10 cellular contexts compared by ENCODE assay signal in genomic region chr13:20129076-20129475, GRCh38. TPM values are rescaled to one million over a fixed set of nuclear protein-coding genes. Genes with fewer than 3 reads are reported as not detected.
DNase-seq lines count a peak whose midpoint lies in the region; ATAC-seq and TF ChIP-seq lines count a peak whose summit lies in the region.
"Had no signal": no experiment of that assay in that cellular context is flagged by ENCODE, and none has a peak within 500 bp of the region (broad histone marks: within the 10 kb centered on the region; RNA-seq: fewer than 3 reads in every experiment).

No MANE protein-coding gene starts in this region.

- H3K27me3 ChIP-seq in suprapubic skin, result peaks cover 29% of the 10 kb centered on the region

- no peak overlapping the region for H3K27ac ChIP-seq in mesodermal cell (ENCODE audit: low read depth, low read length, severe bottlenecking)
- no peak overlapping the region for H3K27ac ChIP-seq in suprapubic skin

- TF ChIP-seq EP300 in suprapubic skin (IDR thresholded peaks at IDR 0.05), result no peak

- H3K4me3 Mint-ChIP-seq in activated T-cell treated with anti-CD3 and anti-CD28 coated beads, Interleukin-2, amount 50 U/mL, for 24 hours, result peak overlapping the region; percentile 60
- peak overlapping the region; percentile 86 for H3K4me3 Mint-ChIP-seq in T-helper 17 cell

- H3K4me1 ChIP-seq in mesodermal cell (ENCODE audit: control insufficient read depth, insufficient read depth, low read length, poor library complexity, severe bottlenecking), result no peaks in the 10 kb centered on the region
- H3K4me1 ChIP-seq in suprapubic skin, result peaks cover 27% of the 10 kb centered on the region

- no peaks in the 10 kb centered on the region for H3K9me3 Mint-ChIP-seq in activated T-cell treated with anti-CD3 and anti-CD28 coated beads, Interleukin-2, amount 50 U/mL, for 24 hours

- no peak for ATAC-seq in T-helper 17 cell

- WGBS in mesodermal cell (ENCODE audit: insufficient coverage in 2 of 2), 2 experiments, result 70 to 78% methylated on average over 12 to 17 of the region's 18 CpGs
- 78% methylated on average over 18 of the region's 18 CpGs for WGBS in suprapubic skin

- peak overlapping the region; percentile 45 for H3K4me3 ChIP-seq in mesodermal cell (ENCODE audit: extremely low read depth, insufficient read depth, low read length, poor library complexity, severe bottlenecking)
- H3K4me3 ChIP-seq in suprapubic skin, result peak overlapping the region; percentile 60
- H3K4me3 ChIP-seq: A549 had no signal

- H3K4me1 Mint-ChIP-seq in activated T-cell treated with anti-CD3 and anti-CD28 coated beads, Interleukin-2, amount 50 U/mL, for 24 hours (ENCODE audit: low read depth), result peaks cover 7% of the 10 kb centered on the region
- peaks cover 7% of the 10 kb centered on the region for H3K4me1 Mint-ChIP-seq in T-helper 17 cell

- DNase-seq in activated T-cell treated with anti-CD3 and anti-CD28 coated beads, Interleukin-2, amount 50 U/mL, for 24 hours, result no peak
- no peak for DNase-seq in activated T-cell treated with anti-CD3 and anti-CD28 coated beads, Interleukin-2, amount 50 U/mL, for 48 hours
- DNase-seq in T-helper 17 cell (no peak), suprapubic skin (ENCODE audit: low spot score in 2 of 2) (peak in 1 of 2 donors; percentile 62), NCI-H2196 treated with DMSO at 0.1 percent for 48 hours (lab: John Stamatoyannopoulos, UW; ENCODE audit: unreplicated experiment) (no peak), mucosa of gallbladder (ENCODE audit: low spot score) (no peak), midbrain (lab: John Stamatoyannopoulos, UW) (no peak)
- DNase-seq: SIG-M5 had no signal

- H3K9me3 ChIP-seq in T-helper 17 cell (ENCODE audit: control insufficient read depth, low read length, poor library complexity, severe bottlenecking) (no peaks in the 10 kb centered on the region), mesodermal cell (ENCODE audit: control insufficient read depth, low read length) (no peaks in the 10 kb centered on the region), suprapubic skin (no peaks in the 10 kb centered on the region)
- H3K9me3 ChIP-seq: A549 had no signal

- no peak overlapping the region for H3K27ac Mint-ChIP-seq in activated T-cell treated with anti-CD3 and anti-CD28 coated beads, Interleukin-2, amount 50 U/mL, for 24 hours
- no peak overlapping the region for H3K27ac Mint-ChIP-seq in T-helper 17 cell

- TF ChIP-seq CTCF in suprapubic skin (IDR thresholded peaks at IDR 0.05), result no peak

- peaks cover 42% of the 10 kb centered on the region for H3K27me3 Mint-ChIP-seq in activated T-cell treated with anti-CD3 and anti-CD28 coated beads, Interleukin-2, amount 50 U/mL, for 24 hours
- H3K27me3 Mint-ChIP-seq in T-helper 17 cell, result peaks cover 24% of the 10 kb centered on the region

- no peaks in the 10 kb centered on the region for H3K36me3 ChIP-seq in mesodermal cell (ENCODE audit: control insufficient read depth, insufficient read depth, low read length)
- H3K36me3 ChIP-seq in suprapubic skin, result no peaks in the 10 kb centered on the region

- TF ChIP-seq POLR2A in suprapubic skin (IDR thresholded peaks at IDR 0.05), result no peak

- H3K36me3 Mint-ChIP-seq in activated T-cell treated with anti-CD3 and anti-CD28 coated beads, Interleukin-2, amount 50 U/mL, for 24 hours (ENCODE audit: low read depth), result no peaks in the 10 kb centered on the region
- H3K36me3 Mint-ChIP-seq in T-helper 17 cell (ENCODE audit: low read depth), result peaks cover 4% of the 10 kb centered on the region

RNA-seq across cellular contexts. Expression of gene GJA3, which starts 31.8 kb away (rescaled TPM):
- total RNA-seq in T-helper 17 cell (under 1 TPM in 1 of 2 donors, not detected in 1; 0.12 TPM), suprapubic skin (under 1 TPM in 3 of 4 donors, not detected in 1; 0.25 to 0.94 (median 0.30) TPM), mucosa of gallbladder (1.7 TPM)
- polyA plus RNA-seq in mesodermal cell (2013, experiment 1 of 2), result 0.70 TPM
- polyA plus RNA-seq in mesodermal cell (2013, experiment 2 of 2), result 0.66 TPM
